ENCODE assay signal across 16 cellular contexts in genomic region chr6:63926258-63926657, GRCh38.
A peak's percentile ranks its signal among the peaks of the same experiment; 100 is the strongest.
DNase-seq lines count a peak whose midpoint lies in the region; ATAC-seq, FAIRE-seq and TF ChIP-seq lines count a peak whose summit lies in the region.
"Had no signal": no experiment of that assay in that cellular context is flagged by ENCODE, and none has a peak within 500 bp of the region (broad histone marks: within the 10 kb centered on the region; RNA-seq: fewer than 3 reads in every experiment).

No MANE protein-coding gene starts in this region.

- H3K4me3 ChIP-seq in cardiac muscle cell = no peak overlapping the region
- no peak overlapping the region for H3K4me3 ChIP-seq in heart right ventricle
- no peak overlapping the region for H3K4me3 ChIP-seq in GM12878
- no peak overlapping the region for H3K4me3 ChIP-seq in left lung
- H3K4me3 ChIP-seq in transverse colon = no peak overlapping the region
- H3K4me3 ChIP-seq in foreskin fibroblast (ENCODE audit: low read depth in 1 of 2, low read length in 2 of 2) = no peak overlapping the region
- H3K4me3 ChIP-seq: BLaER1 treated with 17β-estradiol and CSF1 and Interleukin-3, amounts not matched to agents 10 nM and 100 nM had no signal

- TF ChIP-seq EP300 in GM12878 (IDR thresholded peaks at IDR 0.05; ENCODE audit: borderline replicate concordance in 1 of 2, control insufficient read depth in 1 of 2, low read depth in 2 of 2, low read length in 2 of 2) (no peak), transverse colon (IDR thresholded peaks at IDR 0.05; ENCODE audit: low read depth) (no peak)

- WGBS in heart right ventricle, 2 donors = 74 to 75% methylated on average over 1 of the region's 1 CpG
- 0% methylated on average over 1 of the region's 1 CpG for WGBS in GM12878 (ENCODE audit: insufficient coverage, insufficient replicate concordance, low lambda C conversion rate, missing lambda C conversion rate)
- WGBS in transverse colon (ENCODE audit: low coverage in 1 of 2), 2 donors = 50 to 67% methylated on average over 1 of the region's 1 CpG

- H3K27ac ChIP-seq in cardiac muscle cell = peak overlapping the region; percentile 28
- no peak overlapping the region for H3K27ac ChIP-seq in heart right ventricle
- no peak overlapping the region for H3K27ac ChIP-seq in GM12878 (ENCODE audit: control insufficient read depth, insufficient read depth)
- H3K27ac ChIP-seq in left lung = no peak overlapping the region
- peak overlapping the region; percentile 12 to 39 (median 32) for H3K27ac ChIP-seq in transverse colon
- H3K27ac ChIP-seq: BLaER1 treated with 17β-estradiol and CSF1 and Interleukin-3, amounts not matched to agents 10 nM and 100 nM had no signal

- no peak overlapping the region for H3K9ac ChIP-seq in GM12878 (ENCODE audit: control insufficient read depth, insufficient read depth, low read length)
- H3K9ac ChIP-seq: BLaER1 treated with 17β-estradiol and CSF1 and Interleukin-3, amounts not matched to agents 10 nM and 100 nM had no signal

- H3K9me3 ChIP-seq in cardiac muscle cell (ENCODE audit: low read depth) (no peaks in the 10 kb centered on the region), heart right ventricle (no peaks in the 10 kb centered on the region), GM12878 (replicated peaks; ENCODE audit: control insufficient read depth, insufficient read depth, low read length) (no peaks in the 10 kb centered on the region), left lung (no peaks in the 10 kb centered on the region), transverse colon (no peaks in the 10 kb centered on the region)
- H3K9me3 ChIP-seq: BLaER1 treated with 17β-estradiol and CSF1 and Interleukin-3, amounts not matched to agents 10 nM and 100 nM had no signal

- no TSS peak for BruUV-seq in GM12878 (replicated peaks; lab: Mats Ljungman, UMichigan)

- TF ChIP-seq CTCF in cardiac muscle cell (IDR thresholded peaks at IDR 0.05; ENCODE audit: low read depth, low read length) (no peak), heart right ventricle (IDR thresholded peaks at IDR 0.05) (no peak), GM12878 (IDR thresholded peaks at IDR 0.05 in 2 of 3, conservative IDR thresholded peaks at IDR 0.05 in 1 of 3; ENCODE audit: control insufficient read depth in 2 of 3, extremely low read depth in 1 of 3, insufficient read depth in 1 of 3, low read depth in 3 of 3, low read length in 3 of 3) (no peak), left lung (IDR thresholded peaks at IDR 0.05) (no peak), transverse colon (IDR thresholded peaks at IDR 0.05) (no peak), foreskin fibroblast (IDR thresholded peaks at IDR 0.05; ENCODE audit: low read depth, low read length) (no peak)

- no peak overlapping the region for H2AFZ ChIP-seq in GM12878 (ENCODE audit: control insufficient read depth, low read depth, low read length)

- no peak for DNase-seq in cardiac muscle cell (ENCODE audit: low read depth in 1 of 2, low spot score in 1 of 2)
- DNase-seq in heart right ventricle = no peak
- DNase-seq in GM12878 (ENCODE audit: low read depth, low spot score) = no peak
- no peak for DNase-seq in left lung
- DNase-seq in transverse colon = no peak
- DNase-seq in stimulated activated naive CD4-positive, alpha-beta T cell (lab: John Stamatoyannopoulos, UW) = no peak
- DNase-seq in foreskin fibroblast = no peak
- DNase-seq in GM12892 (ENCODE audit: insufficient read length) = no peak
- DNase-seq: 8988T; AML-193; CD4-positive, CD25-positive, alpha-beta regulatory T cell; DMS79; HCEC 1CT; HFFc6 had no signal

- SMC1A ChIA-PET in GM12878 (lab: Charles Lee; ENCODE audit: uncharacterized antibody, unreplicated experiment) = interaction anchor here (1.5 to 5.6 kb wide), 2 partner anchors 9 to 404 kb away, joined by 3 to 43 read pairs; no protein-coding TSS in a partner anchor

- CTCF ChIA-PET in GM12878 (lab: Yijun Ruan, JAX) = interaction anchor here (0.6 to 3.6 kb wide), 2 partner anchors 404 to 872 kb away, joined by 3 to 23 read pairs; no protein-coding TSS in a partner anchor

- H3K4me1 ChIP-seq in cardiac muscle cell (ENCODE audit: low read depth) = peaks cover 25% of the 10 kb centered on the region
- peaks cover 0 to 5% (median 0%) of the 10 kb centered on the region in 9 donors for H3K4me1 ChIP-seq in heart right ventricle
- no peaks in the 10 kb centered on the region for H3K4me1 ChIP-seq in GM12878 (ENCODE audit: control insufficient read depth, insufficient read depth, low read length)
- peaks cover 0 to 4% of the 10 kb centered on the region in 2 donors for H3K4me1 ChIP-seq in left lung
- H3K4me1 ChIP-seq in transverse colon = peaks cover 0 to 22% (median 5%) of the 10 kb centered on the region in 4 donors
- H3K4me1 ChIP-seq: BLaER1 treated with 17β-estradiol and CSF1 and Interleukin-3, amounts not matched to agents 10 nM and 100 nM had no signal

- TF ChIP-seq POLR2A in GM12878 (IDR thresholded peaks at IDR 0.05; ENCODE audit: low read depth, low read length) = no peak
- TF ChIP-seq POLR2A in transverse colon (IDR thresholded peaks at IDR 0.05) = no peak
- TF ChIP-seq POLR2A in GM12892 (IDR thresholded peaks at IDR 0.05; ENCODE audit: low read depth, low read length) = no peak

- RAD21 ChIA-PET in GM12878 (lab: Charles Lee; ENCODE audit: unreplicated experiment) = interaction anchor here (1.5 kb wide), 1 partner anchor 404 kb away, joined by 7 read pairs; no protein-coding TSS in a partner anchor

- H3K36me3 ChIP-seq in cardiac muscle cell = no peaks in the 10 kb centered on the region
- no peaks in the 10 kb centered on the region for H3K36me3 ChIP-seq in heart right ventricle
- no peaks in the 10 kb centered on the region for H3K36me3 ChIP-seq in GM12878 (ENCODE audit: control insufficient read depth in 2 of 2, insufficient read depth in 2 of 2, low read length in 1 of 2)
- no peaks in the 10 kb centered on the region for H3K36me3 ChIP-seq in left lung
- no peaks in the 10 kb centered on the region for H3K36me3 ChIP-seq in transverse colon
- H3K36me3 ChIP-seq: BLaER1 treated with 17β-estradiol and CSF1 and Interleukin-3, amounts not matched to agents 10 nM and 100 nM had no signal

- POLR2A ChIA-PET in GM12878 (lab: Charles Lee) = no interaction called here

- no peaks in the 10 kb centered on the region for H3K79me2 ChIP-seq in GM12878 (ENCODE audit: control insufficient read depth, insufficient read depth, low read length)

- intact Hi-C loops in heart right ventricle (cut with DNase I) (loop anchor here in 3 of 10 donors (10.0 kb wide), 1 partner anchor 409 kb away; no protein-coding TSS in a partner anchor), GM12878 (cut with micrococcal nuclease; ENCODE audit: unreplicated experiment) (no loop called here), left lung (cut with DNase I) (no loop called here), transverse colon (cut with DNase I; ENCODE audit: low total_unique reads) (no loop called here)

- H3K27me3 ChIP-seq in cardiac muscle cell (no peaks in the 10 kb centered on the region), heart right ventricle (peaks cover 0 to 6% (median 0%) of the 10 kb centered on the region in 7 donors), GM12878 (replicated peaks in 1 of 2; ENCODE audit: control insufficient read depth in 2 of 2, insufficient read depth in 2 of 2, low read length in 1 of 2) (no peaks in the 10 kb centered on the region), left lung (no peaks in the 10 kb centered on the region), transverse colon (no peaks in the 10 kb centered on the region)
- H3K27me3 ChIP-seq: BLaER1 treated with 17β-estradiol and CSF1 and Interleukin-3, amounts not matched to agents 10 nM and 100 nM had no signal

- no peak for ATAC-seq in heart right ventricle
- ATAC-seq in GM12878 = peak; percentile 58
- peak; percentile 53 for ATAC-seq in left lung

- FAIRE-seq in GM12878 (lab: Jason Lieb, UNC) = no peak
- FAIRE-seq in GM12892 (lab: Jason Lieb, UNC) = no peak
- FAIRE-seq: GM12891 had no signal

- H4K20me1 ChIP-seq in GM12878 (ENCODE audit: control insufficient read depth, insufficient read depth) = no peaks in the 10 kb centered on the region
- H4K20me1 ChIP-seq: BLaER1 treated with 17β-estradiol and CSF1 and Interleukin-3, amounts not matched to agents 10 nM and 100 nM had no signal

- in situ Hi-C loops in GM12878 (cut with MboI) (no loop called here), transverse colon (cut with MboI; ENCODE audit: low pct_ligation_motif_present in 1 of 4, low pct_unique_long_range_greater_than_20kb in 1 of 4, low sequenced_read_pairs in 3 of 4) (loop anchor here in 3 of 4 donors (10.0 kb wide), 2 partner anchors 399 to 409 kb away; no protein-coding TSS in a partner anchor)

- no peak for TF ChIP-seq RAD21 in GM12878 (IDR thresholded peaks at IDR 0.05; ENCODE audit: insufficient read depth, low read depth, low read length)

- H3K4me2 ChIP-seq in GM12878 (ENCODE audit: control insufficient read depth, insufficient read depth) = no peak overlapping the region
- H3K4me2 ChIP-seq: BLaER1 treated with 17β-estradiol and CSF1 and Interleukin-3, amounts not matched to agents 10 nM and 100 nM had no signal

TF ChIP-seq in GM12878, 131 proteins besides CTCF, POLR2A, EP300 and RAD21 (continues in another document):
- no peak for TF ChIP-seq STAT3 (IDR thresholded peaks at IDR 0.05; ENCODE audit: low read depth, low read length)
- TF ChIP-seq EZH2 (IDR thresholded peaks at IDR 0.05; ENCODE audit: borderline replicate concordance, control insufficient read depth, low read depth, low read length) = no peak
- no peak for TF ChIP-seq ZNF207 (IDR thresholded peaks at IDR 0.05; ENCODE audit: borderline replicate concordance)

Comparison
In these comparisons a context has a peak if more than half of its experiments do, and no peak if none do; other contexts are left out.
1. H3K27ac ChIP-seq: peak in cardiac muscle cell (single experiment) and transverse colon (4 of 4); none in heart right ventricle (0 of 10), GM12878 (single experiment) and left lung (0 of 2).
2. ATAC-seq: peak in GM12878 (single experiment) and left lung (single experiment); none in heart right ventricle (0 of 8).